29 cellular contexts compared by ENCODE assay signal in the genomic region with DNA sequence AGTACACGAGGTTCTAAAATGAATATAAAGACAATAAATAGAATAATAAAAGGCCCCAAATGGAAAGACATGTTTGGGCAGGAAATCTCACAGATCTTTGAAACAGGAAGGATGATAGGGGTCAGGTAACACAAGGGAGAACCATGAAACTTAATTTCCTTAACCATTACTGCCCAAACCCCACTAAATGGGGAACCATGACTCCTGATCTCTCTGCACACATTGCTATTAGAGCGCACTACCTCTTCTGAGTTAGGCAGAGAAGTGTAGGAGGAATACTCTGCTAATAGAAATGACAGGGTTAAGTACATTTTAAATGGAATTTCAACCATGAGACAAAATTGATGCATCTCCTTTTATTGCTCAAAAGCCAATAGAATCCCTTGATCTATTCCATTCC.
"Had no signal": no experiment of that assay in that cellular context is flagged by ENCODE, and none has a peak within 500 bp of the region (broad histone marks: within the 10 kb centered on the region; RNA-seq: fewer than 3 reads in every experiment).

No MANE protein-coding gene starts in this region.

- H3K4me1 ChIP-seq: ascending aorta had no signal

- H3K36me3 Mint-ChIP-seq: activated CD4-positive, alpha-beta memory T cell treated with anti-CD3 and anti-CD28 coated beads for 36 hours; activated CD8-positive, alpha-beta memory T cell treated with anti-CD3 and anti-CD28 coated beads, Interleukin-2, amount 10 ng/mL, durations not matched to agents 7 days and 5 days; activated naive CD4-positive, alpha-beta T cell treated with anti-CD3 and anti-CD28 coated beads, Interleukin-2, amount 50 U/mL, for 72 hours; activated naive CD8-positive, alpha-beta T cell treated with anti-CD3 and anti-CD28 coated beads, Interleukin-2, amount 10 ng/mL, durations not matched to agents 7 days and 5 days; brain had no signal

- H3K4me3 Mint-ChIP-seq: activated CD4-positive, alpha-beta memory T cell treated with anti-CD3 and anti-CD28 coated beads for 36 hours; activated CD4-positive, alpha-beta T cell treated with anti-CD3 and anti-CD28 coated beads for 36 hours; activated CD4-positive, alpha-beta T cell treated with anti-CD3 and anti-CD28 coated beads, Interleukin-2, amount 10 ng/mL, durations not matched to agents 24 days and 14 days; activated CD8-positive, alpha-beta memory T cell treated with anti-CD3 and anti-CD28 coated beads, Interleukin-2, amount 10 ng/mL, durations not matched to agents 7 days and 5 days; activated CD8-positive, alpha-beta T cell treated with anti-CD3 and anti-CD28 coated beads, Interleukin-2, amount 10 ng/mL, durations not matched to agents 7 days and 5 days; activated naive CD4-positive, alpha-beta T cell treated with anti-CD3 and anti-CD28 coated beads for 36 hours; activated naive CD8-positive, alpha-beta T cell treated with anti-CD3 and anti-CD28 coated beads, Interleukin-2, amount 10 ng/mL, durations not matched to agents 7 days and 5 days; activated T-helper 1 cell treated with anti-CD3 and anti-CD28 coated beads, Interleukin-12 subunit alpha, Interleukin-12 subunit beta, Interleukin-2, Interleukin-4 antibody, amounts not matched to agents 30 ng/mL and 10 ng/mL and 1 ng/mL, durations not matched to agents 14 hours and 24 hours and 36 hours; brain; central memory CD8-positive, alpha-beta T cell; dendritic cell treated with granulocyte-macrophage colony-stimulating factor and Interleukin-4, amounts not matched to agents 40 ng/mL and 50 ng/mL, for 4 days; endodermal cell had no signal

- H3K4me3 ChIP-seq: ascending aorta, coronary artery, dorsolateral prefrontal cortex had no signal

- H3K4me1 Mint-ChIP-seq: activated CD4-positive, alpha-beta T cell treated with anti-CD3 and anti-CD28 coated beads for 36 hours; activated CD4-positive, alpha-beta T cell treated with anti-CD3 and anti-CD28 coated beads, Interleukin-2, amount 10 ng/mL, durations not matched to agents 24 days and 14 days; activated CD8-positive, alpha-beta memory T cell treated with anti-CD3 and anti-CD28 coated beads, Interleukin-2, amount 10 ng/mL, durations not matched to agents 7 days and 5 days; activated naive CD8-positive, alpha-beta T cell treated with anti-CD3 and anti-CD28 coated beads, Interleukin-2, amount 10 ng/mL, durations not matched to agents 7 days and 5 days; central memory CD8-positive, alpha-beta T cell had no signal

- H3K27me3 ChIP-seq: ascending aorta, dorsolateral prefrontal cortex had no signal

- H3K9me3 Mint-ChIP-seq: activated CD4-positive, alpha-beta memory T cell treated with anti-CD3 and anti-CD28 coated beads for 36 hours; activated CD4-positive, alpha-beta T cell treated with anti-CD3 and anti-CD28 coated beads, Interleukin-2, amount 10 ng/mL, durations not matched to agents 24 days and 14 days; activated naive CD8-positive, alpha-beta T cell treated with anti-CD3 and anti-CD28 coated beads, Interleukin-2, amount 10 ng/mL, durations not matched to agents 7 days and 5 days; activated T-helper 2 cell treated with anti-CD3 and anti-CD28 coated beads, Interferon-gamma antibody, Interleukin-2, Interleukin-4, amounts not matched to agents 10 μg/mL and 5 μg/mL and 100 μg/mL, durations not matched to agents 14 hours and 24 hours and 36 hours; endodermal cell had no signal

- FAIRE-seq: bronchial epithelial cell, frontal cortex had no signal

- DNase-seq: activated CD4-positive, alpha-beta memory T cell treated with anti-CD3 and anti-CD28 coated beads for 36 hours; activated CD4-positive, alpha-beta T cell treated with anti-CD3 and anti-CD28 coated beads for 36 hours; activated CD4-positive, alpha-beta T cell treated with anti-CD3 and anti-CD28 coated beads, Interleukin-2, amount 10 ng/mL, durations not matched to agents 24 days and 14 days; activated CD4-positive, CD25-positive, alpha-beta regulatory T cell; activated CD4-positive, CD25-positive, alpha-beta regulatory T cell treated with anti-CD3 and anti-CD28 coated beads, Interleukin-2, amount 50 U/mL, for 72 hours; activated CD8-positive, alpha-beta memory T cell treated with anti-CD3 and anti-CD28 coated beads, Interleukin-2, amount 10 ng/mL, durations not matched to agents 7 days and 5 days; activated CD8-positive, alpha-beta memory T cell treated with anti-CD3 and anti-CD28 coated beads, Interleukin-2, amount 50 U/mL, for 4 hours; activated CD8-positive, alpha-beta T cell treated with anti-CD3 and anti-CD28 coated beads, Interleukin-2, amount 10 ng/mL, durations not matched to agents 7 days and 5 days; activated effector memory CD4-positive, alpha-beta T cell treated with anti-CD3 and anti-CD28 coated beads, Interleukin-2, amount 50 U/mL, for 16 hours; activated naive CD4-positive, alpha-beta T cell treated with anti-CD3 and anti-CD28 coated beads for 36 hours; activated naive CD8-positive, alpha-beta T cell treated with anti-CD3 and anti-CD28 coated beads, Interleukin-2, amount 10 ng/mL, durations not matched to agents 7 days and 5 days; activated T-cell treated with anti-CD3 and anti-CD28 coated beads, Interleukin-2, amount 50 U/mL, for 1 hour; activated T-cell treated with anti-CD3 and anti-CD28 coated beads, Interleukin-2, amount 50 U/mL, for 48 hours; dorsolateral prefrontal cortex; effector memory CD4-positive, alpha-beta T cell; endodermal cell; foreskin fibroblast; T-helper 2 cell had no signal

- H3K9me3 ChIP-seq: ascending aorta had no signal

- H3K36me3 ChIP-seq: ascending aorta had no signal

- H3K27ac Mint-ChIP-seq: activated CD4-positive, alpha-beta memory T cell treated with anti-CD3 and anti-CD28 coated beads for 36 hours; activated CD4-positive, alpha-beta T cell treated with anti-CD3 and anti-CD28 coated beads for 36 hours; activated CD4-positive, alpha-beta T cell treated with anti-CD3 and anti-CD28 coated beads, Interleukin-2, amount 10 ng/mL, durations not matched to agents 24 days and 14 days; activated CD8-positive, alpha-beta memory T cell treated with anti-CD3 and anti-CD28 coated beads, Interleukin-2, amount 10 ng/mL, durations not matched to agents 7 days and 5 days; activated CD8-positive, alpha-beta T cell treated with anti-CD3 and anti-CD28 coated beads, Interleukin-2, amount 10 ng/mL, durations not matched to agents 7 days and 5 days; activated naive CD4-positive, alpha-beta T cell treated with anti-CD3 and anti-CD28 coated beads for 36 hours; activated naive CD4-positive, alpha-beta T cell treated with anti-CD3 and anti-CD28 coated beads, Interleukin-2, amount 50 U/mL, for 72 hours; activated naive CD8-positive, alpha-beta T cell treated with anti-CD3 and anti-CD28 coated beads, Interleukin-2, amount 10 ng/mL, durations not matched to agents 7 days and 5 days; activated T-helper 1 cell treated with anti-CD3 and anti-CD28 coated beads, Interleukin-12 subunit alpha, Interleukin-12 subunit beta, Interleukin-2, Interleukin-4 antibody, amounts not matched to agents 30 ng/mL and 10 ng/mL and 1 ng/mL, durations not matched to agents 14 hours and 24 hours and 36 hours; activated T-helper 2 cell treated with anti-CD3 and anti-CD28 coated beads, Interferon-gamma antibody, Interleukin-2, Interleukin-4, amounts not matched to agents 10 μg/mL and 5 μg/mL and 100 μg/mL, durations not matched to agents 14 hours and 24 hours and 36 hours; brain; dendritic cell treated with granulocyte-macrophage colony-stimulating factor and Interleukin-4, amounts not matched to agents 40 ng/mL and 50 ng/mL, for 4 days; endodermal cell had no signal

- H3K27me3 Mint-ChIP-seq: activated CD4-positive, alpha-beta memory T cell treated with anti-CD3 and anti-CD28 coated beads for 36 hours; activated CD4-positive, alpha-beta T cell treated with anti-CD3 and anti-CD28 coated beads for 36 hours; activated CD4-positive, alpha-beta T cell treated with anti-CD3 and anti-CD28 coated beads, Interleukin-2, amount 10 ng/mL, durations not matched to agents 24 days and 14 days; central memory CD8-positive, alpha-beta T cell had no signal

- ATAC-seq: activated CD4-positive, alpha-beta T cell treated with anti-CD3 and anti-CD28 coated beads for 36 hours; activated CD8-positive, alpha-beta memory T cell treated with anti-CD3 and anti-CD28 coated beads, Interleukin-2, amount 10 ng/mL, durations not matched to agents 7 days and 5 days; activated CD8-positive, alpha-beta T cell treated with anti-CD3 and anti-CD28 coated beads, Interleukin-2, amount 10 ng/mL, durations not matched to agents 7 days and 5 days; activated naive CD4-positive, alpha-beta T cell treated with anti-CD3 and anti-CD28 coated beads, Interleukin-2, amount 50 U/mL, for 72 hours; esophagus mucosa had no signal

- H3K27ac ChIP-seq: ascending aorta, coronary artery, dorsolateral prefrontal cortex had no signal
